1 cellular context compared by ENCODE assay signal in the genomic region with DNA sequence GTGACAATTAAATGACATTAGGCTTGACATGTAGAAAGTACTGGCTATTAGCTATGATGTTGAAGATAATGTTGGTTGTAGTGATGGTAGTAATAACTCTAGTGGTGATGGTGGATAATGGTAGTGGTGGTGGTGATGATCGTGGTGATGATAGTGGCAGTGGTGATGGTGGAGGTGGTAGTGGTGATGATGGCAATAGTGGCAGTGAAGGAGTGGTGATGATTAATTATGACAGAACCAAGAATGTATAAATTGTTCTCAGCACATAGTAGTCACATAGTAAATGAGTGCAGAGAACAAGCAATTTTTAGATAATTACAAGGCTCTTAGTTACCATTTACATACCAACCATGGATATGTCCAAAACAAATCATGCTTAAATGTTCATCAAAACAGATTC.
TF ChIP-seq lines count a peak whose summit lies in the region.

No MANE protein-coding gene starts in this region.

TF ChIP-seq in HepG2, 621 proteins besides CTCF, POLR2A, EP300 and RAD21:
- TF ChIP-seq CREB1 (IDR thresholded peaks at IDR 0.05) (0 out of 2 replicates have a peak, but pooled peaks have one; percentile 16), CREB1 (CRISPR knock-in tag; IDR thresholded peaks at IDR 0.05) (no peak), ZNF12 (CRISPR knock-in tag; IDR thresholded peaks at IDR 0.05) (no peak), EHMT2 (IDR thresholded peaks at IDR 0.05; ENCODE audit: borderline replicate concordance, low read depth, low read length) (no peak), ATF7 (IDR thresholded peaks at IDR 0.05) (0 out of 2 replicates have a peak, but pooled peaks have one; percentile 7), ATF7 (CRISPR knock-in tag; IDR thresholded peaks at IDR 0.05) (no peak)
- TF ChIP-seq, protein P1, sequence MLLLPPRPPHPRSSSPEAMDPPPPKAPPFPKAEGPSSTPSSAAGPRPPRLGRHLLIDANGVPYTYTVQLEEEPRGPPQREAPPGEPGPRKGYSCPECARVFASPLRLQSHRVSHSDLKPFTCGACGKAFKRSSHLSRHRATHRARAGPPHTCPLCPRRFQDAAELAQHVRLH (CRISPR knock-in tag; IDR thresholded peaks at IDR 0.05; ENCODE audit: borderline replicate concordance, low read depth): no peak
- TF ChIP-seq, protein P2, sequence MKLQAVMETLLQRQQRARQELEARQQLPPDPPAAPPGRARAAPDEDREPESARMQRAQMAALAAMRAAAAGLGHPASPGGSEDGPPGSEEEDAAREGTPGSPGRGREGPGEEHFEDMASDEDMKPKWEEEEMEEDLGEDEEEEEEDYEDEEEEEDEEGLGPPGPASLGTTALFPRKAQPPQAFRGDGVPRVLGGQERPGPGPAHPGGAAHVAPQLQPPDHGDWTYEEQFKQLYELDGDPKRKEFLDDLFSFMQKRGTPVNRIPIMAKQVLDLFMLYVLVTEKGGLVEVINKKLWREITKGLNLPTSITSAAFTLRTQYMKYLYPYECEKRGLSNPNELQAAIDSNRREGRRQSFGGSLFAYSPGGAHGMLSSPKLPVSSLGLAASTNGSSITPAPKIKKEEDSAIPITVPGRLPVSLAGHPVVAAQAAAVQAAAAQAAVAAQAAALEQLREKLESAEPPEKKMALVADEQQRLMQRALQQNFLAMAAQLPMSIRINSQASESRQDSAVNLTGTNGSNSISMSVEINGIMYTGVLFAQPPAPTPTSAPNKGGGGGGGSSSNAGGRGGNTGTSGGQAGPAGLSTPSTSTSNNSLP (IDR thresholded peaks at IDR 0.05; ENCODE audit: low read depth, low read length): no peak
TF ChIP-seq in HepG2: peak in this region for 2.
